8 cellular contexts compared by ENCODE assay signal in the genomic region with DNA sequence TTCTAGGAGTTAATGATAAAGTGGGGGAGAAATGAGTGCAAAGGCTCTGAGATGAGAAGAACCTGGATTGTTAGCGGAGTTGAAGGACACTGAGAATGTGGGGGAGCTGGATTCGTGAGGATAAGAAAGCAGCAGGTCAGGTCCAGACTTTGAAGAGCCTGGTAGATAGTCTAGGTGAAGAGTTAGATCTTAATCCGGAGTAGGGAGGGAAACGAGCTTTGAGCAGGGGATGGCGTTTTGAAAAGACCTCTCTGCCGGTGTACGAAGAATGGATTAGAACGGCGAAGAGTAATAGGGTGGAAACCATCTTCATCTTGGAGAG. TPM values are rescaled to one million over a fixed set of nuclear protein-coding genes. Genes with fewer than 3 reads are reported as not detected.
DNase-seq lines count a peak whose midpoint lies in the region; ATAC-seq and TF ChIP-seq lines count a peak whose summit lies in the region.

No MANE protein-coding gene starts in this region.

- TF ChIP-seq CTCF in left lung (IDR thresholded peaks at IDR 0.05) = no peak

- DNase-seq in T-helper 1 cell = no peak
- no peak for DNase-seq in activated naive CD8-positive, alpha-beta T cell treated with anti-CD3 and anti-CD28 coated beads, Interleukin-2, amount 10 ng/mL, durations not matched to agents 7 days and 5 days
- DNase-seq in left lung = no peak
- DNase-seq in substantia nigra (lab: John Stamatoyannopoulos, UW) = no peak
- DNase-seq in AML-193 (lab: John Stamatoyannopoulos, UW) = no peak

- peak overlapping the region; percentile 88 to 97 for H3K27ac ChIP-seq in left lung
- peak overlapping the region; percentile 90 for H3K27ac ChIP-seq in substantia nigra (ENCODE audit: low read depth, low read length, poor library complexity, severe bottlenecking)

- intact Hi-C loops in left lung (cut with DNase I) = no loop called here

- peak overlapping the region; percentile 50 for H3K4me3 Mint-ChIP-seq in T-helper 1 cell treated with Interleukin-12 subunit alpha and Interleukin-12 subunit beta and Interleukin-4 antibody, amounts not matched to agents 30 μg/mL and 1 μg/mL, for 36 hours
- H3K4me3 Mint-ChIP-seq in activated naive CD8-positive, alpha-beta T cell treated with anti-CD3 and anti-CD28 coated beads, Interleukin-2, amount 10 ng/mL, durations not matched to agents 7 days and 5 days = peak overlapping the region; percentile 74

- peaks cover 19 to 82% of the 10 kb centered on the region in 2 donors for H3K4me1 ChIP-seq in left lung

- ATAC-seq in activated naive CD8-positive, alpha-beta T cell treated with anti-CD3 and anti-CD28 coated beads, Interleukin-2, amount 10 ng/mL, durations not matched to agents 7 days and 5 days (ENCODE audit: low read depth) = no peak
- ATAC-seq in left lung = no peak
- no peak for ATAC-seq in GM18873 (IDR thresholded peaks at IDR 0.05; ENCODE audit: low FRiP score, unreplicated experiment)
- ATAC-seq in HG03139 (IDR thresholded peaks at IDR 0.05; ENCODE audit: unreplicated experiment) = no peak

- peaks cover 0 to 9% of the 10 kb centered on the region in 2 donors for H3K36me3 ChIP-seq in left lung

- H3K9me3 ChIP-seq in left lung = no peaks in the 10 kb centered on the region

- H3K27me3 Mint-ChIP-seq in T-helper 1 cell treated with Interleukin-12 subunit alpha and Interleukin-12 subunit beta and Interleukin-4 antibody, amounts not matched to agents 30 μg/mL and 1 μg/mL, for 36 hours (ENCODE audit: low read depth) = no peaks in the 10 kb centered on the region
- H3K27me3 Mint-ChIP-seq in activated naive CD8-positive, alpha-beta T cell treated with anti-CD3 and anti-CD28 coated beads, Interleukin-2, amount 10 ng/mL, durations not matched to agents 7 days and 5 days = no peaks in the 10 kb centered on the region

- no peaks in the 10 kb centered on the region for H3K27me3 ChIP-seq in left lung

- POLR2A ChIA-PET in activated naive CD8-positive, alpha-beta T cell treated with anti-CD3 and anti-CD28 coated beads, Interleukin-2, amount 10 ng/mL, durations not matched to agents 7 days and 5 days (lab: Charles Lee) = interaction anchor here (0.6 to 11.9 kb wide), 7 partner anchors 24 to 941 kb away, joined by 3 to 437 read pairs (median 3); a partner anchor contains a TSS

- H3K36me3 Mint-ChIP-seq in T-helper 1 cell treated with Interleukin-12 subunit alpha and Interleukin-12 subunit beta and Interleukin-4 antibody, amounts not matched to agents 30 μg/mL and 1 μg/mL, for 36 hours (ENCODE audit: low read depth) = peaks cover 20% of the 10 kb centered on the region
- peaks cover 18% of the 10 kb centered on the region for H3K36me3 Mint-ChIP-seq in activated naive CD8-positive, alpha-beta T cell treated with anti-CD3 and anti-CD28 coated beads, Interleukin-2, amount 10 ng/mL, durations not matched to agents 7 days and 5 days

- peaks cover 49% of the 10 kb centered on the region for H3K4me1 Mint-ChIP-seq in T-helper 1 cell treated with Interleukin-12 subunit alpha and Interleukin-12 subunit beta and Interleukin-4 antibody, amounts not matched to agents 30 μg/mL and 1 μg/mL, for 36 hours (ENCODE audit: low read depth)
- H3K4me1 Mint-ChIP-seq in activated naive CD8-positive, alpha-beta T cell treated with anti-CD3 and anti-CD28 coated beads, Interleukin-2, amount 10 ng/mL, durations not matched to agents 7 days and 5 days = peaks cover 50% of the 10 kb centered on the region

- peak overlapping the region; percentile 90 for H3K27ac Mint-ChIP-seq in T-helper 1 cell treated with Interleukin-12 subunit alpha and Interleukin-12 subunit beta and Interleukin-4 antibody, amounts not matched to agents 30 μg/mL and 1 μg/mL, for 36 hours
- peak overlapping the region; percentile 95 for H3K27ac Mint-ChIP-seq in activated naive CD8-positive, alpha-beta T cell treated with anti-CD3 and anti-CD28 coated beads, Interleukin-2, amount 10 ng/mL, durations not matched to agents 7 days and 5 days

- H3K9me3 Mint-ChIP-seq in T-helper 1 cell treated with Interleukin-12 subunit alpha and Interleukin-12 subunit beta and Interleukin-4 antibody, amounts not matched to agents 30 μg/mL and 1 μg/mL, for 36 hours = peaks cover 6% of the 10 kb centered on the region
- H3K9me3 Mint-ChIP-seq in activated naive CD8-positive, alpha-beta T cell treated with anti-CD3 and anti-CD28 coated beads, Interleukin-2, amount 10 ng/mL, durations not matched to agents 7 days and 5 days = peaks cover 3% of the 10 kb centered on the region

- H3K4me3 ChIP-seq in left lung = peak overlapping the region; percentile 14 to 70

RNA-seq across cellular contexts. Expression of a gene that starts 0.5 kb away (rescaled TPM):
- total RNA-seq in activated naive CD8-positive, alpha-beta T cell treated with anti-CD3 and anti-CD28 coated beads, Interleukin-2, amount 10 ng/mL, durations not matched to agents 7 days and 5 days = 10 to 100 TPM; 61.9 to 69.4 TPM
- 10 to 100 TPM; 31.1 to 41.2 TPM for total RNA-seq in left lung

RNA-seq across cellular contexts. Expression of a gene that starts 29.3 kb away (rescaled TPM):
- total RNA-seq in activated naive CD8-positive, alpha-beta T cell treated with anti-CD3 and anti-CD28 coated beads, Interleukin-2, amount 10 ng/mL, durations not matched to agents 7 days and 5 days = 100 to 1,000 TPM; 478 to 499 TPM
- total RNA-seq in left lung = 100 to 1,000 TPM; 242 to 270 TPM
